In genomic region chr21:34846601-34847112, GRCh38 we compare ENCODE assay signal across 10 cellular contexts.
A peak's percentile ranks its signal among the peaks of the same experiment; 100 is the strongest.
DNase-seq lines count a peak whose midpoint lies in the region; ATAC-seq, FAIRE-seq and TF ChIP-seq lines count a peak whose summit lies in the region.
"Had no signal": no experiment of that assay in that cellular context is flagged by ENCODE, and none has a peak within 500 bp of the region (broad histone marks: within the 10 kb centered on the region; RNA-seq: fewer than 3 reads in every experiment).

No MANE protein-coding gene starts in this region.

- H3K9me3 ChIP-seq in A549 (no peaks in the 10 kb centered on the region), HUES48 (ENCODE audit: control insufficient read depth, insufficient read depth, low read length) (no peaks in the 10 kb centered on the region), mammary epithelial cell (replicated peaks; ENCODE audit: insufficient read depth, low read length) (no peaks in the 10 kb centered on the region), mesodermal cell (ENCODE audit: control insufficient read depth, low read length) (no peaks in the 10 kb centered on the region)
- H3K9me3 ChIP-seq: heart right ventricle had no signal

- no TSS peak for BruUV-seq in mammary epithelial cell (replicated peaks; lab: Mats Ljungman, UMichigan)

- in situ Hi-C loops in mammary epithelial cell (cut with MboI; ENCODE audit: low sequenced_read_pairs in 2 of 2) = loop anchor here in 1 of 2 donors (25.0 kb wide), 1 partner anchor 159 kb away; no protein-coding TSS in a partner anchor

- CTCF ChIA-PET in A549 (lab: Yijun Ruan, JAX) (interaction anchor here (0.7 to 2.3 kb wide), 2 partner anchors 101 to 469 kb away, joined by 4 to 12 read pairs; no protein-coding TSS in a partner anchor), mammary epithelial cell (lab: Charles Lee; ENCODE audit: low non-redundant PET) (interaction anchor here (1.7 kb wide), 1 partner anchor 101 kb away, joined by 68 read pairs; no protein-coding TSS in a partner anchor)

- peak overlapping the region; percentile 68 for H3K4me2 ChIP-seq in A549
- H3K4me2 ChIP-seq in mammary epithelial cell (ENCODE audit: insufficient read depth, low read depth, low read length) = peak overlapping the region; percentile 56

- intact Hi-C loops in mammary epithelial cell (cut with micrococcal nuclease) = loop anchor here (1.0 kb wide), 1 partner anchor 101 kb away; no protein-coding TSS in a partner anchor

- H3K27ac ChIP-seq in A549 (peak overlapping the region; percentile 64 to 89), HUES48 (ENCODE audit: low read depth, low read length) (peak overlapping the region; percentile 49), mammary epithelial cell (ENCODE audit: insufficient read depth, low read depth, low read length) (peak overlapping the region; percentile 74), mesodermal cell (ENCODE audit: low read depth, low read length, severe bottlenecking) (peak overlapping the region; percentile 86)

- peak; percentile 18 to 50 for DNase-seq in A549 (ENCODE audit: low read depth in 1 of 2, low spot score in 1 of 2)
- peak; percentile 86 for DNase-seq in mammary epithelial cell
- no peak for DNase-seq in activated gamma-delta T cell treated with Interleukin-2 at 50 U/mL for 16 hours
- DNase-seq in NCI-H128 (lab: John Stamatoyannopoulos, UW; ENCODE audit: unreplicated experiment) = no peak
- DNase-seq: activated CD4-positive, alpha-beta T cell treated with anti-CD3 and anti-CD28 coated beads, Interleukin-2, amount 10 ng/mL, durations not matched to agents 7 days and 5 days; heart right ventricle had no signal

- POLR2A ChIA-PET in A549 (lab: Yijun Ruan, JAX) = interaction anchor here (1.0 to 2.2 kb wide), 4 partner anchors 10 to 41 kb away, joined by 4 to 9 read pairs (median 8); no protein-coding TSS in a partner anchor

- H2AFZ ChIP-seq in mammary epithelial cell (ENCODE audit: low read depth, low read length) = no peak overlapping the region

- TF ChIP-seq EP300 in A549 (IDR thresholded peaks at IDR 0.05) = no peak

- H3K79me2 ChIP-seq in mammary epithelial cell (ENCODE audit: insufficient read depth, low read length) = peaks cover 79% of the 10 kb centered on the region

- H4K20me1 ChIP-seq in mammary epithelial cell (ENCODE audit: insufficient read depth, low read length) = peaks cover 6% of the 10 kb centered on the region

- TF ChIP-seq POLR2A in A549 (IDR thresholded peaks at IDR 0.05; ENCODE audit: low read length) = no peak

- no peak for FAIRE-seq in A549 (lab: Jason Lieb, UNC)

- ATAC-seq in A549 = peak; percentile 45 to 85; a peak in 3 of 6 replicates
- no peak for ATAC-seq in HG03045 (IDR thresholded peaks at IDR 0.05; ENCODE audit: unreplicated experiment)
- ATAC-seq in GM18858 (IDR thresholded peaks at IDR 0.05; ENCODE audit: unreplicated experiment) = no peak

- 27% methylated on average over 11 of the region's 11 CpGs for WGBS in A549 (ENCODE audit: missing lambda C conversion rate)
- WGBS in mammary epithelial cell (ENCODE audit: low coverage, missing lambda C conversion rate) = 12% methylated on average over 11 of the region's 11 CpGs
- WGBS in mesodermal cell (ENCODE audit: insufficient coverage in 2 of 2), 2 experiments = 35 to 39% methylated on average over 9 of the region's 11 CpGs

- H3K4me3 ChIP-seq in A549 (no peak overlapping the region), HUES48 (ENCODE audit: low read depth, low read length) (no peak overlapping the region), mammary epithelial cell (replicated peaks in 1 of 3; ENCODE audit: insufficient read depth in 1 of 3, low read depth in 2 of 3, low read length in 3 of 3) (no peak overlapping the region), mesodermal cell (ENCODE audit: extremely low read depth, insufficient read depth, low read length, poor library complexity, severe bottlenecking) (no peak overlapping the region)
- H3K4me3 ChIP-seq: heart right ventricle had no signal

- H3K27me3 ChIP-seq in HUES48 (ENCODE audit: control insufficient read depth, insufficient read depth, low read length) = no peaks in the 10 kb centered on the region
- H3K27me3 ChIP-seq in mammary epithelial cell (ENCODE audit: insufficient read depth, low read length) = no peaks in the 10 kb centered on the region

- H3K36me3 ChIP-seq in HUES48 (ENCODE audit: control insufficient read depth, insufficient read depth, low read length) (no peaks in the 10 kb centered on the region), mammary epithelial cell (ENCODE audit: insufficient read depth, low read length) (peaks cover 45% of the 10 kb centered on the region), mesodermal cell (ENCODE audit: control insufficient read depth, insufficient read depth, low read length) (peaks cover 51% of the 10 kb centered on the region)

- no peak for TF ChIP-seq CTCF in A549 (IDR thresholded peaks at IDR 0.05)
- TF ChIP-seq CTCF in mammary epithelial cell (conservative IDR thresholded peaks at IDR 0.05 in 1 of 2, IDR thresholded peaks at IDR 0.05 in 1 of 2; ENCODE audit: extremely low read depth in 1 of 2, insufficient read depth in 1 of 2, low read depth in 1 of 2, low read length in 2 of 2) = no peak

- no peak overlapping the region for H3K9ac ChIP-seq in HUES48 (ENCODE audit: low read depth, low read length)
- H3K9ac ChIP-seq in mammary epithelial cell (ENCODE audit: insufficient read depth, low read length) = peak overlapping the region; percentile 31

- dilution Hi-C loops in mammary epithelial cell (cut with HindIII; ENCODE audit: low sequenced_read_pairs) = no loop called here

- TF ChIP-seq RAD21 in A549 (conservative IDR thresholded peaks at IDR 0.05 in 1 of 2, IDR thresholded peaks at IDR 0.05 in 1 of 2) = no peak

- peaks cover 45% of the 10 kb centered on the region for H3K4me1 ChIP-seq in A549
- H3K4me1 ChIP-seq in HUES48 (ENCODE audit: control insufficient read depth, insufficient read depth, low read length) = peaks cover 33% of the 10 kb centered on the region
- H3K4me1 ChIP-seq in mammary epithelial cell (ENCODE audit: insufficient read depth, low read length) = peaks cover 47% of the 10 kb centered on the region
- H3K4me1 ChIP-seq in mesodermal cell (ENCODE audit: control insufficient read depth, insufficient read depth, low read length, poor library complexity, severe bottlenecking) = peaks cover 34% of the 10 kb centered on the region

TF ChIP-seq in A549, 52 proteins besides CTCF, POLR2A, EP300 and RAD21:
- TF ChIP-seq BCL3 (IDR thresholded peaks at IDR 0.05) = no peak
- TF ChIP-seq HEYL (CRISPR knock-in tag; IDR thresholded peaks at IDR 0.05) = no peak
- TF ChIP-seq JUN (IDR thresholded peaks at IDR 0.05) = no peak
- no peak for TF ChIP-seq POLR2AphosphoS2 (conservative IDR thresholded peaks at IDR 0.05; ENCODE audit: low read length)
- no peak for TF ChIP-seq CEBPB (IDR thresholded peaks at IDR 0.05)
- TF ChIP-seq PHF8 (IDR thresholded peaks at IDR 0.05; ENCODE audit: borderline replicate concordance, low read depth) = no peak
- TF ChIP-seq ESRRA (IDR thresholded peaks at IDR 0.05; ENCODE audit: borderline replicate concordance, low read length) = no peak
- TF ChIP-seq HDAC2 (IDR thresholded peaks at IDR 0.05) = no peak
- no peak for TF ChIP-seq ZC3H11A (IDR thresholded peaks at IDR 0.05)
- TF ChIP-seq ZFP36 (IDR thresholded peaks at IDR 0.05; ENCODE audit: borderline replicate concordance, partially characterized antibody) = no peak
- no peak for TF ChIP-seq HES2 (IDR thresholded peaks at IDR 0.05)
- no peak for TF ChIP-seq TFCP2L1 (CRISPR knock-in tag; IDR thresholded peaks at IDR 0.05)

Comparison
In these comparisons a context has a peak if more than half of its experiments do, and no peak if none do; other contexts are left out.
1. ATAC-seq: peak in A549 (2 of 2); none in HG03045 (single experiment) and GM18858 (single experiment).
2. DNase-seq: peak in A549 (2 of 2) and mammary epithelial cell (single experiment); none in activated gamma-delta T cell treated with Interleukin-2 at 50 U/mL for 16 hours (single experiment) and NCI-H128 (single experiment).
3. Peak in every context shown above with its lines, with median percentiles within 50 percentile points of each other: H3K27ac ChIP-seq.